ENCODE assay signal across 27 cellular contexts in genomic region chr11:67497656-67498291, GRCh38. TPM values are rescaled to one million over a fixed set of nuclear protein-coding genes. Genes with fewer than 3 reads are reported as not detected.
"Had no signal": no experiment of that assay in that cellular context is flagged by ENCODE, and none has a peak within 500 bp of the region (broad histone marks: within the 10 kb centered on the region; RNA-seq: fewer than 3 reads in every experiment).

No MANE protein-coding gene starts in this region.

- ATAC-seq: activated CD4-positive, CD25-positive, alpha-beta regulatory T cell treated with anti-CD3 and anti-CD28 coated beads, Interleukin-2, amount 50 U/mL, for 24 hours; activated CD8-positive, alpha-beta memory T cell treated with anti-CD3 and anti-CD28 coated beads, Interleukin-2, amount 10 ng/mL, durations not matched to agents 7 days and 5 days; Panc1; SK-N-SH treated with all-trans-retinoic acid at 6 μM for 48 hours had no signal

- H3K9me3 ChIP-seq: MG63, SJSA1 had no signal

- H3K27ac Mint-ChIP-seq: activated CD8-positive, alpha-beta memory T cell treated with anti-CD3 and anti-CD28 coated beads, Interleukin-2, amount 10 ng/mL, durations not matched to agents 7 days and 5 days; activated naive CD4-positive, alpha-beta T cell treated with anti-CD3 and anti-CD28 coated beads for 36 hours; activated naive CD8-positive, alpha-beta T cell; brain; T-helper 1 cell treated with Interleukin-12 subunit alpha and Interleukin-12 subunit beta and Interleukin-4 antibody, amounts not matched to agents 30 μg/mL and 1 μg/mL, for 36 hours had no signal

- H3K9me3 Mint-ChIP-seq: activated naive CD4-positive, alpha-beta T cell treated with anti-CD3 and anti-CD28 coated beads for 36 hours; brain; T-helper 1 cell treated with Interleukin-12 subunit alpha and Interleukin-12 subunit beta and Interleukin-4 antibody, amounts not matched to agents 30 μg/mL and 1 μg/mL, for 36 hours had no signal

- H3K27me3 Mint-ChIP-seq: activated CD8-positive, alpha-beta memory T cell treated with anti-CD3 and anti-CD28 coated beads, Interleukin-2, amount 10 ng/mL, durations not matched to agents 7 days and 5 days; activated naive CD8-positive, alpha-beta T cell; brain had no signal

- H3K4me3 ChIP-seq: MG63, SJSA1 had no signal

- FAIRE-seq: astrocyte had no signal

- H3K4me1 ChIP-seq: SJSA1 had no signal

- DNase-seq: activated CD4-positive, alpha-beta T cell treated with anti-CD3 and anti-CD28 coated beads for 4 hours; activated CD8-positive, alpha-beta memory T cell treated with anti-CD3 and anti-CD28 coated beads, Interleukin-2, amount 10 ng/mL, durations not matched to agents 7 days and 5 days; activated naive CD4-positive, alpha-beta T cell treated with anti-CD3 and anti-CD28 coated beads for 36 hours; amygdala; MG63; NCI-H1092 treated with DMSO at 0.1 percent for 48 hours; NCI-H1417 treated with DMSO at 0.1 percent for 48 hours; NCI-H1694; NCI-H2029; NCI-H2107; NCI-H2171 treated with DMSO at 0.1 percent for 48 hours; NCI-H226; NCI-H510A; NCI-H526 treated with DMSO at 0.1 percent for 48 hours; NCI-H82; OCI-M1; RPMI8226; SHP77; SW 1271 had no signal

- H3K4me3 Mint-ChIP-seq: activated CD8-positive, alpha-beta memory T cell treated with anti-CD3 and anti-CD28 coated beads, Interleukin-2, amount 10 ng/mL, durations not matched to agents 7 days and 5 days; activated naive CD4-positive, alpha-beta T cell treated with anti-CD3 and anti-CD28 coated beads for 36 hours; activated naive CD8-positive, alpha-beta T cell; brain; T-helper 1 cell treated with Interleukin-12 subunit alpha and Interleukin-12 subunit beta and Interleukin-4 antibody, amounts not matched to agents 30 μg/mL and 1 μg/mL, for 36 hours had no signal

- H3K27ac ChIP-seq: SJSA1 had no signal

RNA-seq across cellular contexts. Expression of gene CABP2, which starts 25.5 kb away (rescaled TPM):
- total RNA-seq: activated CD8-positive, alpha-beta memory T cell treated with anti-CD3 and anti-CD28 coated beads, Interleukin-2, amount 10 ng/mL, durations not matched to agents 7 days and 5 days; activated naive CD4-positive, alpha-beta T cell treated with anti-CD3 and anti-CD28 coated beads for 36 hours; astrocyte; SJSA1 had no signal
